Comparison of ENCODE assay signal across 34 cellular contexts in the genomic region with DNA sequence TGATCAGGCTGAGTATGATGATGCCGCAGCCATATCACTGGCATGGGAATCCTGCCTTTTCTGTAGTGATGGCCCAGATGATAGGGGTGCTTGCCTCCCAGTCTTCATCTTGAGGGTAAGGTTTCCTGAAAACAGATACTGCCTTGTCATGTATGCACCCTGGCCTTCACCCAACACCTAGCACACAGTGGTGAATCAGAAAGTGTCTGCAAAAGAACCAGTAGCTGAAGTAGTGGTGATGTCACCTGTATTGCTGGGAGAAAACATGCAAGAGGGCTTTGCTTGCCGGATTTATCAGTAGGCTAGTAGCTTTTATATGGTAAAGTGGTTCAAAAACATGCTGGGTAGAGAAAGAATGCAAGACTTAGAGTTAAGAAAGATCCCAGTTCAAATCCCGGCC.
"Had no signal": no experiment of that assay in that cellular context is flagged by ENCODE, and none has a peak within 500 bp of the region (broad histone marks: within the 10 kb centered on the region; RNA-seq: fewer than 3 reads in every experiment).

No MANE protein-coding gene starts in this region.

- H3K27me3 ChIP-seq: adrenal gland, ascending aorta, brain microvascular endothelial cell, gastrocnemius medialis, hepatocyte, ovary, upper lobe of left lung, vagina had no signal

- H3K4me1 Mint-ChIP-seq: activated CD4-positive, alpha-beta T cell treated with anti-CD3 and anti-CD28 coated beads, Interleukin-2, amount 10 ng/mL, durations not matched to agents 24 days and 14 days; activated naive CD8-positive, alpha-beta T cell treated with anti-CD3 and anti-CD28 coated beads for 36 hours; memory B cell; naive thymus-derived CD4-positive, alpha-beta T cell; stimulated activated memory B cell treated with anti-CD40 and anti-IgM and Interleukin-4, amounts not matched to agents 10 μg/mL and 1 μg/mL and 100 μg/mL, for 72 hours; stimulated activated naive CD8-positive, alpha-beta T cell treated with anti-CD3 and anti-CD28 coated beads, Interleukin-15, amount 100 ng/mL, for 72 hours; T-helper 17 cell had no signal

- DNase-seq: activated CD4-positive, alpha-beta memory T cell treated with anti-CD3 and anti-CD28 coated beads for 36 hours; activated CD4-positive, alpha-beta T cell treated with anti-CD3 and anti-CD28 coated beads, Interleukin-2, amount 10 ng/mL, durations not matched to agents 24 days and 14 days; activated CD4-positive, CD25-positive, alpha-beta regulatory T cell treated with anti-CD3 and anti-CD28 coated beads, Interleukin-2, amount 50 U/mL, for 72 hours; activated CD8-positive, alpha-beta memory T cell treated with anti-CD3 and anti-CD28 coated beads, Interleukin-2, amount 50 U/mL, for 4 hours; activated effector memory CD4-positive, alpha-beta T cell treated with anti-CD3 and anti-CD28 coated beads, Interleukin-2, amount 50 U/mL, for 16 hours; activated naive CD4-positive, alpha-beta T cell treated with anti-CD3 and anti-CD28 coated beads for 36 hours; activated naive CD8-positive, alpha-beta T cell treated with anti-CD3 and anti-CD28 coated beads for 36 hours; activated T-cell treated with anti-CD3 and anti-CD28 coated beads, Interleukin-2, amount 50 U/mL, for 1 hour; brain microvascular endothelial cell; central memory CD4-positive, alpha-beta T cell; gastrocnemius medialis; left colon; midbrain; naive thymus-derived CD4-positive, alpha-beta T cell; ovary; retina; small intestine; stimulated activated CD4-positive, alpha-beta T cell treated with anti-CD3 and anti-CD28 coated beads, Interleukin-4, amount 100 ng/mL, for 24 hours; stimulated activated naive CD8-positive, alpha-beta T cell treated with anti-CD3 and anti-CD28 coated beads, Interleukin-15, amount 100 ng/mL, for 72 hours; substantia nigra; T-helper 17 cell; T1000; upper lobe of left lung had no signal

- H3K27me3 Mint-ChIP-seq: activated CD4-positive, alpha-beta memory T cell treated with anti-CD3 and anti-CD28 coated beads for 36 hours; activated CD4-positive, alpha-beta T cell treated with anti-CD3 and anti-CD28 coated beads, Interleukin-2, amount 10 ng/mL, durations not matched to agents 24 days and 14 days; progenitor cell of endocrine pancreas; stimulated activated memory B cell treated with anti-CD40 and anti-IgM and Interleukin-4, amounts not matched to agents 10 μg/mL and 1 μg/mL and 100 μg/mL, for 72 hours; T-helper 17 cell had no signal

- H3K9me3 Mint-ChIP-seq: activated CD4-positive, alpha-beta T cell treated with anti-CD3 and anti-CD28 coated beads, Interleukin-2, amount 10 ng/mL, durations not matched to agents 24 days and 14 days; activated naive CD8-positive, alpha-beta T cell treated with anti-CD3 and anti-CD28 coated beads for 36 hours; activated T-helper 1 cell treated with anti-CD3 and anti-CD28 coated beads, Interleukin-12 subunit alpha, Interleukin-12 subunit beta, Interleukin-2, Interleukin-4 antibody, amounts not matched to agents 30 ng/mL and 10 ng/mL and 1 ng/mL, durations not matched to agents 14 hours and 24 hours and 36 hours; memory B cell; stimulated activated memory B cell treated with anti-CD40 and anti-IgM and Interleukin-4, amounts not matched to agents 10 μg/mL and 1 μg/mL and 100 μg/mL, for 72 hours had no signal

- H3K9me3 ChIP-seq: adrenal gland, ascending aorta, gastrocnemius medialis, ovary, upper lobe of left lung, vagina had no signal

- H3K36me3 ChIP-seq: adrenal gland, ascending aorta, brain microvascular endothelial cell, gastrocnemius medialis, ovary, upper lobe of left lung, vagina had no signal

- H3K36me3 Mint-ChIP-seq: activated CD4-positive, alpha-beta memory T cell treated with anti-CD3 and anti-CD28 coated beads for 36 hours; activated naive CD8-positive, alpha-beta T cell treated with anti-CD3 and anti-CD28 coated beads for 36 hours; memory B cell; stimulated activated memory B cell treated with anti-CD40 and anti-IgM and Interleukin-4, amounts not matched to agents 10 μg/mL and 1 μg/mL and 100 μg/mL, for 72 hours had no signal

- H3K27ac ChIP-seq: adrenal gland, ascending aorta, brain microvascular endothelial cell, gastrocnemius medialis, hepatocyte, ovary, upper lobe of left lung, vagina had no signal

- H3K4me3 Mint-ChIP-seq: activated CD4-positive, alpha-beta memory T cell treated with anti-CD3 and anti-CD28 coated beads for 36 hours; activated CD4-positive, alpha-beta T cell treated with anti-CD3 and anti-CD28 coated beads, Interleukin-2, amount 10 ng/mL, durations not matched to agents 24 days and 14 days; activated naive CD4-positive, alpha-beta T cell treated with anti-CD3 and anti-CD28 coated beads for 36 hours; activated naive CD8-positive, alpha-beta T cell treated with anti-CD3 and anti-CD28 coated beads for 36 hours; activated T-helper 1 cell treated with anti-CD3 and anti-CD28 coated beads, Interleukin-12 subunit alpha, Interleukin-12 subunit beta, Interleukin-2, Interleukin-4 antibody, amounts not matched to agents 30 ng/mL and 10 ng/mL and 1 ng/mL, durations not matched to agents 14 hours and 24 hours and 36 hours; memory B cell; naive thymus-derived CD4-positive, alpha-beta T cell; stimulated activated memory B cell treated with anti-CD40 and anti-IgM and Interleukin-4, amounts not matched to agents 10 μg/mL and 1 μg/mL and 100 μg/mL, for 72 hours; stimulated activated naive CD8-positive, alpha-beta T cell treated with anti-CD3 and anti-CD28 coated beads, Interleukin-15, amount 100 ng/mL, for 72 hours; T-helper 17 cell had no signal

- ATAC-seq: gastrocnemius medialis; left colon; naive thymus-derived CD4-positive, alpha-beta T cell; sciatic nerve; stimulated activated memory B cell treated with anti-CD40 and anti-IgM and Interleukin-4, amounts not matched to agents 10 μg/mL and 1 μg/mL and 100 μg/mL, for 72 hours; stimulated activated naive CD8-positive, alpha-beta T cell treated with anti-CD3 and anti-CD28 coated beads, Interleukin-15, amount 100 ng/mL, for 72 hours; T-helper 17 cell had no signal

- H3K27ac Mint-ChIP-seq: activated CD4-positive, alpha-beta memory T cell treated with anti-CD3 and anti-CD28 coated beads for 36 hours; activated CD4-positive, alpha-beta T cell treated with anti-CD3 and anti-CD28 coated beads, Interleukin-2, amount 10 ng/mL, durations not matched to agents 24 days and 14 days; activated naive CD4-positive, alpha-beta T cell treated with anti-CD3 and anti-CD28 coated beads for 36 hours; activated naive CD8-positive, alpha-beta T cell treated with anti-CD3 and anti-CD28 coated beads for 36 hours; activated T-helper 1 cell treated with anti-CD3 and anti-CD28 coated beads, Interleukin-12 subunit alpha, Interleukin-12 subunit beta, Interleukin-2, Interleukin-4 antibody, amounts not matched to agents 30 ng/mL and 10 ng/mL and 1 ng/mL, durations not matched to agents 14 hours and 24 hours and 36 hours; memory B cell; naive thymus-derived CD4-positive, alpha-beta T cell; progenitor cell of endocrine pancreas; stimulated activated memory B cell treated with anti-CD40 and anti-IgM and Interleukin-4, amounts not matched to agents 10 μg/mL and 1 μg/mL and 100 μg/mL, for 72 hours; stimulated activated naive CD8-positive, alpha-beta T cell treated with anti-CD3 and anti-CD28 coated beads, Interleukin-15, amount 100 ng/mL, for 72 hours; T-helper 17 cell had no signal

- FAIRE-seq: endothelial cell of umbilical vein, keratinocyte, small intestine had no signal

- H3K4me3 ChIP-seq: adrenal gland, ascending aorta, gastrocnemius medialis, hepatocyte, ovary, upper lobe of left lung, vagina had no signal

- H3K4me1 ChIP-seq: adrenal gland, ascending aorta, gastrocnemius medialis, vagina had no signal
